In the genomic region with DNA sequence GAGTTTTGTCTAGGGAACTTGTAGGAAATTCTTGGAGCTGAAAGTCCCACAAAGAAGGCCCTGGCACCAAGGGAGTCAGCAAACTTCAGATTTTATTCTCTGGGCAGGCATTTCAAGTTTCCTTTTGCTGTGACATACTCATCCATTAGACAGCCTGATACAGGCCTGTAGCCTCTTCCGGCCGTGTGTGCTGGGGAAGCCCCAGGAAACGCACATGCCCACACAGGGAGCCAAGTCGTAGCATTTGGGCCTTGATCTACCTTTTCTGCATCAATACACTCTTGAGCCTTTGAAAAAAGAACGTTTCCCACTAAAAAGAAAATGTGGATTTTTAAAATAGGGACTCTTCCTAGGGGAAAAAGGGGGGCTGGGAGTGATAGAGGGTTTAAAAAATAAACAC, we compare ENCODE assay signal across 8 cellular contexts. TPM values are rescaled to one million over a fixed set of nuclear protein-coding genes. Genes with fewer than 3 reads are reported as not detected.
DNase-seq lines count a peak whose midpoint lies in the region; ATAC-seq and TF ChIP-seq lines count a peak whose summit lies in the region.

No MANE protein-coding gene starts in this region.

- TF ChIP-seq CTCF in GM06990 (IDR thresholded peaks at IDR 0.05; ENCODE audit: insufficient read depth, low read length, poor library complexity, severe bottlenecking), result no peak
- no peak for TF ChIP-seq CTCF in brain microvascular endothelial cell (IDR thresholded peaks at IDR 0.05; ENCODE audit: low read depth, low read length, missing control alignments)
- TF ChIP-seq CTCF in foreskin fibroblast (IDR thresholded peaks at IDR 0.05; ENCODE audit: low read depth, low read length), result no peak
- TF ChIP-seq CTCF in Caco-2 (IDR thresholded peaks at IDR 0.05; ENCODE audit: insufficient read depth in 1 of 2, low read depth in 1 of 2, low read length in 1 of 2, severe bottlenecking in 1 of 2, unreplicated experiment in 1 of 2), result no peak

- H3K4me3 ChIP-seq in GM06990 (replicated peaks; ENCODE audit: low read depth, low read length) (no peak overlapping the region), brain microvascular endothelial cell (ENCODE audit: low read depth, low read length) (no peak overlapping the region), foreskin fibroblast (ENCODE audit: low read depth in 1 of 2, low read length in 2 of 2) (no peak overlapping the region), Caco-2 (ENCODE audit: low read depth, low read length) (no peak overlapping the region)

- H3K27ac ChIP-seq in brain microvascular endothelial cell, result no peak overlapping the region

- peak overlapping the region; percentile 63 for H3K4me3 Mint-ChIP-seq in central memory CD8-positive, alpha-beta T cell
- H3K4me3 Mint-ChIP-seq in Caco-2 (ENCODE audit: unreplicated experiment), result no peak overlapping the region

- no peaks in the 10 kb centered on the region for H3K9me3 Mint-ChIP-seq in central memory CD8-positive, alpha-beta T cell
- H3K9me3 Mint-ChIP-seq in Caco-2 (ENCODE audit: unreplicated experiment), result no peaks in the 10 kb centered on the region

- peaks cover 76% of the 10 kb centered on the region for H3K4me1 Mint-ChIP-seq in central memory CD8-positive, alpha-beta T cell
- peaks cover 12% of the 10 kb centered on the region for H3K4me1 Mint-ChIP-seq in Caco-2 (ENCODE audit: low read depth, unreplicated experiment)

- CTCF ChIA-PET in Caco-2 (lab: Charles Lee), result no interaction called here

- peaks cover 63% of the 10 kb centered on the region for H3K36me3 Mint-ChIP-seq in central memory CD8-positive, alpha-beta T cell (ENCODE audit: insufficient read depth)
- no peaks in the 10 kb centered on the region for H3K36me3 Mint-ChIP-seq in Caco-2 (ENCODE audit: insufficient read depth, unreplicated experiment)

- intact Hi-C loops in Caco-2 (cut with micrococcal nuclease; ENCODE audit: unreplicated experiment), result no loop called here

- no peaks in the 10 kb centered on the region for H3K9me3 ChIP-seq in Caco-2

- no peaks in the 10 kb centered on the region for H3K36me3 ChIP-seq in GM06990 (ENCODE audit: control insufficient read depth, insufficient read depth, low read length)
- no peaks in the 10 kb centered on the region for H3K36me3 ChIP-seq in brain microvascular endothelial cell (replicated peaks)
- no peaks in the 10 kb centered on the region for H3K36me3 ChIP-seq in Caco-2 (ENCODE audit: control insufficient read depth, insufficient read depth, low read length)

- no TSS peak for BruUV-seq in Caco-2 (replicated peaks; lab: Mats Ljungman, UMichigan)

- DNase-seq in GM06990 (ENCODE audit: extremely low read depth, insufficient read length) (peak; percentile 57), T follicular helper cell (ENCODE audit: low read depth) (peak; percentile 63), brain microvascular endothelial cell (no peak), foreskin fibroblast (no peak), Caco-2 (no peak)
- DNase-seq in central memory CD8-positive, alpha-beta T cell (ENCODE audit: low spot score in 2 of 2), result peak in 1 of 2 donors; percentile 60

- H3K27me3 ChIP-seq in GM06990 (replicated peaks; ENCODE audit: control insufficient read depth, insufficient read depth, low read length) (no peaks in the 10 kb centered on the region), brain microvascular endothelial cell (replicated peaks) (no peaks in the 10 kb centered on the region), Caco-2 (replicated peaks; ENCODE audit: control insufficient read depth, insufficient read depth, low read length) (no peaks in the 10 kb centered on the region; the same call in 1 of the 2 replicates)

- no peaks in the 10 kb centered on the region for H3K4me1 ChIP-seq in Caco-2

- in situ Hi-C loops in brain microvascular endothelial cell (cut with HindIII; ENCODE audit: low pct_ligation_motif_present, low sequenced_read_pairs), result no loop called here

- no peaks in the 10 kb centered on the region for H3K27me3 Mint-ChIP-seq in central memory CD8-positive, alpha-beta T cell
- H3K27me3 Mint-ChIP-seq in Caco-2 (ENCODE audit: insufficient read depth, unreplicated experiment), result peaks cover 3% of the 10 kb centered on the region

- H3K27ac Mint-ChIP-seq in central memory CD8-positive, alpha-beta T cell (ENCODE audit: low read depth), result peak overlapping the region; percentile 97
- H3K27ac Mint-ChIP-seq in Caco-2 (ENCODE audit: unreplicated experiment), result no peak overlapping the region

- ATAC-seq in GM21723 (IDR thresholded peaks at IDR 0.05; ENCODE audit: unreplicated experiment), result peak; percentile 89
- peak; percentile 91 for ATAC-seq in central memory CD8-positive, alpha-beta T cell (replicated peaks; ENCODE audit: extremely low read depth, poor library complexity, severe bottlenecking)
- ATAC-seq in GM21367 (IDR thresholded peaks at IDR 0.05; ENCODE audit: unreplicated experiment), result no peak

- POLR2A ChIA-PET in Caco-2 (lab: Charles Lee), result no interaction called here

RNA-seq across cellular contexts. Expression of gene TIGIT, which starts 15.0 kb away (rescaled TPM):
- total RNA-seq in Caco-2 (2022), result not detected in 2 replicates

Comparison
In these comparisons a context has a peak if more than half of its experiments do, and no peak if none do; other contexts are left out.
1. DNase-seq: peak in GM06990 (single experiment) and T follicular helper cell (single experiment); none in brain microvascular endothelial cell (single experiment), foreskin fibroblast (0 of 2) and Caco-2 (0 of 2).